ENCODE assay signal across 17 cellular contexts in genomic region chr6:37992749-37993148, GRCh38.
"Had no signal": no experiment of that assay in that cellular context is flagged by ENCODE, and none has a peak within 500 bp of the region (broad histone marks: within the 10 kb centered on the region; RNA-seq: fewer than 3 reads in every experiment).

No MANE protein-coding gene starts in this region.

- FAIRE-seq: urothelium cell line had no signal

- H3K9me3 Mint-ChIP-seq: immature natural killer cell; natural killer cell treated with Interleukin-12 subunit alpha and Interleukin-12 subunit beta and Interleukin-15 and Interleukin-18, amount 100 ng/mL, for 72 hours; neural progenitor cell had no signal

- H3K27ac Mint-ChIP-seq: memory B cell; natural killer cell treated with Interleukin-12 subunit alpha and Interleukin-12 subunit beta and Interleukin-15 and Interleukin-18, amount 100 ng/mL, for 72 hours; neural progenitor cell; type B pancreatic cell had no signal

- ATAC-seq: left lung; lower lobe of right lung; natural killer cell treated with Interleukin-12 subunit alpha and Interleukin-12 subunit beta and Interleukin-15 and Interleukin-18, amount 100 ng/mL, for 72 hours; sciatic nerve had no signal

- H3K4me3 Mint-ChIP-seq: immature natural killer cell; memory B cell; natural killer cell treated with Interleukin-12 subunit alpha and Interleukin-12 subunit beta and Interleukin-15 and Interleukin-18, amount 100 ng/mL, for 72 hours; neural progenitor cell; type B pancreatic cell had no signal

- H3K36me3 Mint-ChIP-seq: immature natural killer cell; natural killer cell treated with Interleukin-12 subunit alpha and Interleukin-12 subunit beta and Interleukin-15 and Interleukin-18, amount 100 ng/mL, for 72 hours; neural progenitor cell had no signal

- H3K27me3 Mint-ChIP-seq: memory B cell; natural killer cell treated with Interleukin-12 subunit alpha and Interleukin-12 subunit beta and Interleukin-15 and Interleukin-18, amount 100 ng/mL, for 72 hours; type B pancreatic cell had no signal

- H3K9me3 ChIP-seq: colonic mucosa, esophagus squamous epithelium, left lung, lower lobe of right lung had no signal

- H3K27ac ChIP-seq: colonic mucosa, esophagus squamous epithelium, left lung, lower lobe of right lung, neural progenitor cell had no signal

- H3K36me3 ChIP-seq: colonic mucosa, esophagus squamous epithelium, left lung, lower lobe of right lung, neural progenitor cell had no signal

- H3K27me3 ChIP-seq: colonic mucosa, esophagus squamous epithelium, left lung, neural progenitor cell had no signal

- H3K4me3 ChIP-seq: colonic mucosa, esophagus squamous epithelium, left lung, lower lobe of right lung, neural progenitor cell had no signal

- DNase-seq: colonic mucosa; dermis blood vessel endothelial cell; esophagus squamous epithelium; foreskin fibroblast; immature natural killer cell; left lung; lower lobe of right lung; midbrain; occipital lobe; stimulated activated CD4-positive, alpha-beta T cell treated with anti-CD3 and anti-CD28 coated beads, Interleukin-2, amount 100 ng/mL, for 24 hours; stimulated activated naive CD4-positive, alpha-beta T cell treated with Interleukin-2 at 50 U/mL for 16 hours had no signal

- H3K4me1 ChIP-seq: colonic mucosa had no signal
